ENCODE assay signal across 2 cellular contexts in genomic region chr7:122072272-122072671, GRCh38.
TF ChIP-seq lines count a peak whose summit lies in the region.

No MANE protein-coding gene starts in this region.

TF ChIP-seq in GM23338, 12 proteins besides CTCF, POLR2A, EP300 and RAD21 (continued from another document):
- TF ChIP-seq REST (IDR thresholded peaks at IDR 0.05; ENCODE audit: unreplicated experiment) (no peak), EZH2phosphoT487 (IDR thresholded peaks at IDR 0.05; ENCODE audit: unreplicated experiment) (no peak), STAT1 (IDR thresholded peaks at IDR 0.05; ENCODE audit: unreplicated experiment) (no peak), ZNF331 (CRISPR knock-in tag; IDR thresholded peaks at IDR 0.05; ENCODE audit: low read depth) (no peak), CREB1 (CRISPR knock-in tag; IDR thresholded peaks at IDR 0.05; ENCODE audit: low read depth) (no peak), ETS1 (IDR thresholded peaks at IDR 0.05) (no peak), NANOG (IDR thresholded peaks at IDR 0.05; ENCODE audit: borderline replicate concordance) (no peak)
TF ChIP-seq in GM23338: peak in this region for 0.

TF ChIP-seq in WTC11, 78 proteins besides CTCF, POLR2A, EP300 and RAD21 (continued from another document):
- TF ChIP-seq PRRX2 (CRISPR knock-in tag; IDR thresholded peaks at IDR 0.05) = peak; percentile 51
- TF ChIP-seq ZNF425 (CRISPR knock-in tag; conservative IDR thresholded peaks at IDR 0.05) = peak; percentile 80
- TF ChIP-seq ATF1 (CRISPR knock-in tag; IDR thresholded peaks at IDR 0.05) = no peak
- TF ChIP-seq SOX15 (CRISPR knock-in tag; IDR thresholded peaks at IDR 0.05) = no peak
